Comparison of ENCODE assay signal across 1 cellular context in the genomic region with DNA sequence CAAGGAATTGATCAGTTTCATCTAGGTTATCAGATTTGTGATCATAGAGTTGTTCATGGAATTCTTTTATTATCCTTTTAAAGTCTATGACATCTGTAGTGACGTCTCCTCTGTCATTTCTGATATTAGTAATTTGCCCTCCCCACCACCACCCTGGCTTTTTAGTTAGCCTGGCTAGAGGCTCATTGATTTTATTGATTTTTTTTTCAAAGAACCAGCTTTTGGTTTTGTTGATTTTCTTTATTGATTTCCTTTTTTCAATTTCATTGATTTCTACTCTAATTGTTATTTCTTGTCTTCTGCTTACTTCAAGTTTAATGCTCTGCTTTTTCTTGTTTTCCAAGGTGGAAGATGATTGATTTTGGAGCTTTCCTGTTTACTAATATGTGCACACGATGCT.
A peak's percentile ranks its signal among the peaks of the same experiment; 100 is the strongest.
TF ChIP-seq lines count a peak whose summit lies in the region.

No MANE protein-coding gene starts in this region.

TF ChIP-seq in HepG2, 621 proteins besides CTCF, POLR2A, EP300 and RAD21:
- 0 out of 2 replicates have a peak, but pooled peaks have one; percentile 38 for TF ChIP-seq GATAD2A (CRISPR knock-in tag; IDR thresholded peaks at IDR 0.05)
- TF ChIP-seq ONECUT2 (CRISPR knock-in tag; IDR thresholded peaks at IDR 0.05) = peak; percentile 72; the same call in 1 of the 2 replicates
- peak; percentile 97 for TF ChIP-seq KAT2B (IDR thresholded peaks at IDR 0.05; ENCODE audit: borderline replicate concordance, low read depth, low read length)
- TF ChIP-seq, protein P1, sequence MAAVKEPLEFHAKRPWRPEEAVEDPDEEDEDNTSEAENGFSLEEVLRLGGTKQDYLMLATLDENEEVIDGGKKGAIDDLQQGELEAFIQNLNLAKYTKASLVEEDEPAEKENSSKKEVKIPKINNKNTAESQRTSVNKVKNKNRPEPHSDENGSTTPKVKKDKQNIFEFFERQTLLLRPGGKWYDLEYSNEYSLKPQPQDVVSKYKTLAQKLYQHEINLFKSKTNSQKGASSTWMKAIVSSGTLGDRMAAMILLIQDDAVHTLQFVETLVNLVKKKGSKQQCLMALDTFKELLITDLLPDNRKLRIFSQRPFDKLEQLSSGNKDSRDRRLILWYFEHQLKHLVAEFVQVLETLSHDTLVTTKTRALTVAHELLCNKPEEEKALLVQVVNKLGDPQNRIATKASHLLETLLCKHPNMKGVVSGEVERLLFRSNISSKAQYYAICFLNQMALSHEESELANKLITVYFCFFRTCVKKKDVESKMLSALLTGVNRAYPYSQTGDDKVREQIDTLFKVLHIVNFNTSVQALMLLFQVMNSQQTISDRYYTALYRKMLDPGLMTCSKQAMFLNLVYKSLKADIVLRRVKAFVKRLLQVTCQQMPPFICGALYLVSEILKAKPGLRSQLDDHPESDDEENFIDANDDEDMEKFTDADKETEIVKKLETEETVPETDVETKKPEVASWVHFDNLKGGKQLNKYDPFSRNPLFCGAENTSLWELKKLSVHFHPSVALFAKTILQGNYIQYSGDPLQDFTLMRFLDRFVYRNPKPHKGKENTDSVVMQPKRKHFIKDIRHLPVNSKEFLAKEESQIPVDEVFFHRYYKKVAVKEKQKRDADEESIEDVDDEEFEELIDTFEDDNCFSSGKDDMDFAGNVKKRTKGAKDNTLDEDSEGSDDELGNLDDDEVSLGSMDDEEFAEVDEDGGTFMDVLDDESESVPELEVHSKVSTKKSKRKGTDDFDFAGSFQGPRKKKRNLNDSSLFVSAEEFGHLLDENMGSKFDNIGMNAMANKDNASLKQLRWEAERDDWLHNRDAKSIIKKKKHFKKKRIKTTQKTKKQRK (IDR thresholded peaks at IDR 0.05; ENCODE audit: low read length) = no peak
